19 cellular contexts compared by ENCODE assay signal in genomic region chr7:44471850-44472249, GRCh38. TPM values are rescaled to one million over a fixed set of nuclear protein-coding genes. Genes with fewer than 3 reads are reported as not detected.
DNase-seq lines count a peak whose midpoint lies in the region; ATAC-seq, FAIRE-seq and TF ChIP-seq lines count a peak whose summit lies in the region.
"Had no signal": no experiment of that assay in that cellular context is flagged by ENCODE, and none has a peak within 500 bp of the region (broad histone marks: within the 10 kb centered on the region; RNA-seq: fewer than 3 reads in every experiment).

No MANE protein-coding gene starts in this region.

- H3K23ac ChIP-seq in mesenchymal stem cell (ENCODE audit: low read length in 2 of 2), result no peak overlapping the region

- H3K27ac ChIP-seq in astrocyte (ENCODE audit: low read depth, low read length), result no peak overlapping the region
- peak overlapping the region; percentile 57 for H3K27ac ChIP-seq in mesenchymal stem cell (ENCODE audit: low read length, poor library complexity, severe bottlenecking)
- H3K27ac ChIP-seq: tibial artery had no signal

- ATAC-seq in HG03280 (IDR thresholded peaks at IDR 0.05; ENCODE audit: unreplicated experiment), result no peak
- ATAC-seq: activated naive CD4-positive, alpha-beta T cell treated with anti-CD3 and anti-CD28 coated beads, Interleukin-2, amount 50 U/mL, for 72 hours; activated T-cell treated with anti-CD3 and anti-CD28 coated beads, Interleukin-2, amount 50 U/mL, for 4 hours; naive thymus-derived CD8-positive, alpha-beta T cell; stimulated activated naive CD8-positive, alpha-beta T cell treated with anti-CD3 and anti-CD28 coated beads, Interleukin-15, amount 100 ng/mL, for 72 hours had no signal

- H4K20me1 ChIP-seq in astrocyte (ENCODE audit: insufficient read depth, low read length), result peaks cover 77% of the 10 kb centered on the region

- H2BK15ac ChIP-seq in mesenchymal stem cell (ENCODE audit: low read depth, poor library complexity, severe bottlenecking), result no peak overlapping the region

- no peak overlapping the region for H4K8ac ChIP-seq in mesenchymal stem cell (ENCODE audit: low read length)

- 89% methylated on average over 3 of the region's 3 CpGs for WGBS in mesenchymal stem cell

- H3K14ac ChIP-seq in mesenchymal stem cell (ENCODE audit: low read length in 2 of 2), result no peak overlapping the region

- H4K91ac ChIP-seq in mesenchymal stem cell (ENCODE audit: low read length), result no peak overlapping the region

- peaks cover 18% of the 10 kb centered on the region for H3K36me3 Mint-ChIP-seq in astrocyte (ENCODE audit: low read depth, unreplicated experiment)

- H3K36me3 ChIP-seq in astrocyte (ENCODE audit: insufficient read depth, low read length) (peaks cover 15% of the 10 kb centered on the region), mesenchymal stem cell (ENCODE audit: control insufficient read depth in 1 of 2, insufficient read depth in 2 of 2, low read depth in 1 of 2, low read length in 2 of 2) (peaks cover 13 to 46% of the 10 kb centered on the region in 2 experiments), BE2C (peaks cover 49% of the 10 kb centered on the region)

- peak; percentile 35 for DNase-seq in COLO668 (lab: John Stamatoyannopoulos, UW; ENCODE audit: unreplicated experiment)
- peak; percentile 27 for DNase-seq in LHCN-M2 (ENCODE audit: low read depth)
- peak; percentile 16 for DNase-seq in astrocyte (ENCODE audit: low read depth)
- DNase-seq in mesenchymal stem cell, result peak; percentile 43
- DNase-seq in NAMALWA (ENCODE audit: low spot score), result no peak
- no peak for DNase-seq in BE2C
- DNase-seq: activated CD4-positive, alpha-beta T cell treated with anti-CD3 and anti-CD28 coated beads for 1 hour; activated T-cell treated with anti-CD3 and anti-CD28 coated beads, Interleukin-2, amount 50 U/mL, for 4 hours; naive thymus-derived CD8-positive, alpha-beta T cell; NCI-H2227 treated with DMSO at 0.1 percent for 48 hours; right cardiac atrium; SIG-M5; stimulated activated naive CD8-positive, alpha-beta T cell treated with anti-CD3 and anti-CD28 coated beads, Interleukin-15, amount 100 ng/mL, for 72 hours; tibial artery had no signal

- no peak overlapping the region for H3K4me2 ChIP-seq in astrocyte (ENCODE audit: low read length)
- H3K4me2 ChIP-seq in mesenchymal stem cell (ENCODE audit: low read length, poor library complexity, severe bottlenecking), result no peak overlapping the region

- H3K27me3 Mint-ChIP-seq in astrocyte (ENCODE audit: low read depth, unreplicated experiment), result no peaks in the 10 kb centered on the region
- H3K27me3 Mint-ChIP-seq: memory B cell; naive thymus-derived CD8-positive, alpha-beta T cell; stimulated activated naive CD8-positive, alpha-beta T cell treated with anti-CD3 and anti-CD28 coated beads, Interleukin-15, amount 100 ng/mL, for 72 hours had no signal

- H2AK5ac ChIP-seq in mesenchymal stem cell (ENCODE audit: low read length, severe bottlenecking), result peak overlapping the region; percentile 3

- no peak overlapping the region for H3K4me3 ChIP-seq in astrocyte (ENCODE audit: insufficient read depth, low read depth, low read length)
- H3K4me3 ChIP-seq in mesenchymal stem cell (ENCODE audit: insufficient read depth in 1 of 2, low read depth in 1 of 2, low read length in 2 of 2), result no peak overlapping the region
- H3K4me3 ChIP-seq in BE2C (ENCODE audit: low read depth, low read length), result no peak overlapping the region
- H3K4me3 ChIP-seq: tibial artery had no signal

- H2BK12ac ChIP-seq in mesenchymal stem cell (ENCODE audit: low read length in 2 of 2), result no peak overlapping the region

- no peaks in the 10 kb centered on the region for H3K9me3 Mint-ChIP-seq in astrocyte (ENCODE audit: unreplicated experiment)
- H3K9me3 Mint-ChIP-seq: activated naive CD4-positive, alpha-beta T cell treated with anti-CD3 and anti-CD28 coated beads, Interleukin-2, amount 50 U/mL, for 72 hours; activated T-cell treated with anti-CD3 and anti-CD28 coated beads, Interleukin-2, amount 50 U/mL, for 4 hours; memory B cell; naive thymus-derived CD8-positive, alpha-beta T cell; stimulated activated naive CD8-positive, alpha-beta T cell treated with anti-CD3 and anti-CD28 coated beads, Interleukin-15, amount 100 ng/mL, for 72 hours had no signal

- H3K79me1 ChIP-seq in mesenchymal stem cell (replicated peaks; ENCODE audit: low read length, poor library complexity, severe bottlenecking), result peaks cover 18% of the 10 kb centered on the region

- H3K27ac Mint-ChIP-seq in astrocyte (ENCODE audit: unreplicated experiment), result no peak overlapping the region
- H3K27ac Mint-ChIP-seq: memory B cell; stimulated activated naive CD8-positive, alpha-beta T cell treated with anti-CD3 and anti-CD28 coated beads, Interleukin-15, amount 100 ng/mL, for 72 hours had no signal

- FAIRE-seq in astrocyte (lab: Jason Lieb, UNC), result no peak
- FAIRE-seq: colon, endometrium had no signal

- no peak overlapping the region for H2AFZ ChIP-seq in astrocyte (ENCODE audit: low read depth, low read length)
- no peak overlapping the region for H2AFZ ChIP-seq in mesenchymal stem cell (ENCODE audit: low read depth, low read length)

- H3K9ac ChIP-seq in astrocyte (ENCODE audit: low read length) (no peak overlapping the region), mesenchymal stem cell (ENCODE audit: low read length) (no peak overlapping the region)

- no peaks in the 10 kb centered on the region for H3K27me3 ChIP-seq in astrocyte (ENCODE audit: insufficient read depth, low read length)
- no peaks in the 10 kb centered on the region for H3K27me3 ChIP-seq in mesenchymal stem cell (ENCODE audit: control insufficient read depth in 1 of 2, insufficient read depth in 1 of 2, low read length in 2 of 2)
- no peaks in the 10 kb centered on the region for H3K27me3 ChIP-seq in BE2C
- H3K27me3 ChIP-seq: tibial artery had no signal

- TF ChIP-seq CTCF in astrocyte (IDR thresholded peaks at IDR 0.05; ENCODE audit: insufficient read depth, low read depth, low read length) (no peak), BE2C (IDR thresholded peaks at IDR 0.05; ENCODE audit: low read depth, low read length) (no peak)

- H3K4me3 Mint-ChIP-seq in astrocyte (ENCODE audit: unreplicated experiment), result no peak overlapping the region
- H3K4me3 Mint-ChIP-seq: activated T-cell treated with anti-CD3 and anti-CD28 coated beads, Interleukin-2, amount 50 U/mL, for 4 hours; memory B cell; naive thymus-derived CD8-positive, alpha-beta T cell; stimulated activated naive CD8-positive, alpha-beta T cell treated with anti-CD3 and anti-CD28 coated beads, Interleukin-15, amount 100 ng/mL, for 72 hours had no signal

- H3K4me1 Mint-ChIP-seq in astrocyte (ENCODE audit: low read depth, unreplicated experiment), result peaks cover 39% of the 10 kb centered on the region

- no peak overlapping the region for H3K4ac ChIP-seq in mesenchymal stem cell (ENCODE audit: low read depth in 1 of 2, low read length in 2 of 2)

- H2BK5ac ChIP-seq in mesenchymal stem cell (ENCODE audit: low read depth, low read length, poor library complexity, severe bottlenecking), result no peak overlapping the region

- H2BK120ac ChIP-seq in mesenchymal stem cell (ENCODE audit: low read depth, low read length), result no peak overlapping the region

- H3K4me1 ChIP-seq in astrocyte (ENCODE audit: insufficient read depth, low read length) (peaks cover 23% of the 10 kb centered on the region), mesenchymal stem cell (ENCODE audit: control insufficient read depth, insufficient read depth, low read depth, low read length) (peaks cover 21% of the 10 kb centered on the region), BE2C (peaks cover 12% of the 10 kb centered on the region)

- H3K9me3 ChIP-seq in astrocyte (ENCODE audit: insufficient read depth, low read depth, low read length) (no peaks in the 10 kb centered on the region), mesenchymal stem cell (ENCODE audit: control insufficient read depth, low read length) (no peaks in the 10 kb centered on the region), BE2C (no peaks in the 10 kb centered on the region)
- H3K9me3 ChIP-seq: tibial artery had no signal

- peaks cover 66% of the 10 kb centered on the region for H3K79me2 ChIP-seq in astrocyte (ENCODE audit: insufficient read depth, low read length)

- H3K18ac ChIP-seq in mesenchymal stem cell (ENCODE audit: low read depth in 1 of 2, low read length in 2 of 2), result peak overlapping the region in 1 of 2 experiments; percentile 68

RNA-seq across cellular contexts. Expression of gene NUDCD3, which starts 18.6 kb away (rescaled TPM):
- total RNA-seq in LHCN-M2 (2014; rRNA removed) (78.4 and 79.7 TPM in 2 replicates), astrocyte (86.8 and 94.6 TPM in 2 replicates)
- polyA plus RNA-seq in LHCN-M2 (2012), result 104 TPM
- polyA plus RNA-seq in mesenchymal stem cell (2013, experiment 1 of 2), result 37.7 TPM
- 36.7 TPM for polyA plus RNA-seq in mesenchymal stem cell (2013, experiment 2 of 2)
- 180 TPM for polyA plus RNA-seq in BE2C (2012; ENCODE audit: insufficient read depth, insufficient read length, low read depth)

Comparison
In these comparisons a context has a peak if more than half of its experiments do, and no peak if none do; other contexts are left out.
1. DNase-seq: peak in COLO668 (single experiment), LHCN-M2 (single experiment), astrocyte (single experiment) and mesenchymal stem cell (single experiment); none in NAMALWA (single experiment) and BE2C (single experiment).